1 cellular context compared by ENCODE assay signal in genomic region chr9:35726876-35727438, GRCh38.
A peak's percentile ranks its signal among the peaks of the same experiment; 100 is the strongest.
TF ChIP-seq lines count a peak whose summit lies in the region.

No MANE protein-coding gene starts in this region.

TF ChIP-seq in HepG2, 621 proteins besides CTCF, POLR2A, EP300 and RAD21:
- 0 out of 2 replicates have a peak, but pooled peaks have one; percentile 20 for TF ChIP-seq ZNF556 (CRISPR knock-in tag; IDR thresholded peaks at IDR 0.05; ENCODE audit: borderline replicate concordance)
- TF ChIP-seq DR1 (CRISPR knock-in tag; IDR thresholded peaks at IDR 0.05): no peak
- no peak for TF ChIP-seq FOXA1 (IDR thresholded peaks at IDR 0.05)
- no peak for TF ChIP-seq FOXA1 (CRISPR knock-in tag; IDR thresholded peaks at IDR 0.05)
- TF ChIP-seq NFKBIZ (CRISPR knock-in tag; IDR thresholded peaks at IDR 0.05): no peak
- peak; percentile 98 for TF ChIP-seq RFX5 (IDR thresholded peaks at IDR 0.05; ENCODE audit: low read depth, low read length)
- no peak for TF ChIP-seq RXRA (CRISPR knock-in tag; IDR thresholded peaks at IDR 0.05)
- TF ChIP-seq ZNF225 (CRISPR knock-in tag; IDR thresholded peaks at IDR 0.05): no peak
- peak; percentile 98 for TF ChIP-seq RFXANK (CRISPR knock-in tag; IDR thresholded peaks at IDR 0.05)
- peak; percentile 97 for TF ChIP-seq RFXAP (CRISPR knock-in tag; IDR thresholded peaks at IDR 0.05; ENCODE audit: borderline replicate concordance)
- TF ChIP-seq ZNF790 (CRISPR knock-in tag; IDR thresholded peaks at IDR 0.05; ENCODE audit: borderline replicate concordance): no peak
- TF ChIP-seq ZBTB7A (CRISPR knock-in tag; IDR thresholded peaks at IDR 0.05): no peak
